In the genomic region with DNA sequence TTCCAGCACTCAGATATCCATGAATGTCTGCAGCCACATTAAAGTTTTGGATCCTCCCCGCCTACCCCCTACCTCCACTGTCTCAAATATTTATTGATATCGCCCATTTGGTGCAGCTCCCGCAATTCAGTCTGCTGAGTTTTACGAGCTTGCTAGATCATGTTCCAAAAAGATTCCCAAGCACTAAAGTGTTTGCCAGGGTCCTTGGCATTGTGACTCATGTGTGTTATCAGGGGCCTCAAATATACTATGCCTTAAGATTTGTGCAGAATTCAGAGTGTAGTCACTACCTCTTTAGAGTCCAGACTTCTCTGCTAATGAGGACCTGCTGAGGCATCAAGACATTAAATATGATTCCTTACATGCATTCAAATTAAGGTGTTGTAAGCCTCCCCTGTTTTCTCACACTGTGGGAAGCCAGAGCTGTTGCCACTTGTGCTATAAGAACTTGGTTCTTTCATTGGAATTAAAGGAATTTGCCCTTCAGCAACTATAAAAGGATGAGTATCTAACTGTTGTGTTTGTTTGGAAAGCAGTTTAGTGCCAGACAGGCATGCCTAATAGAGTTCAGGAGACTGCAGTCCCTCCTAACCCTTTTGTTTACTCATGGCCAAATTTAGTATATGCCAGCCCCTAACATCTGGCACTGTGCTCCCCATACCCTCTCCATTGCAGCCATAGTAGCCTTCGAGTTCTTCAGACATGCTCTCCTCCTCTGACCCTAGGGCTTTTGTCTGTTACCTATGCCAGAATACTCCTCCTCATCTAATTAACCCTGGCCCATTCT, we compare ENCODE assay signal across 1 cellular context.
TF ChIP-seq lines count a peak whose summit lies in the region.

No MANE protein-coding gene starts in this region.

TF ChIP-seq in H1, 55 proteins besides CTCF, POLR2A, EP300 and RAD21 (continued from another document):
- TF ChIP-seq, protein P1, sequence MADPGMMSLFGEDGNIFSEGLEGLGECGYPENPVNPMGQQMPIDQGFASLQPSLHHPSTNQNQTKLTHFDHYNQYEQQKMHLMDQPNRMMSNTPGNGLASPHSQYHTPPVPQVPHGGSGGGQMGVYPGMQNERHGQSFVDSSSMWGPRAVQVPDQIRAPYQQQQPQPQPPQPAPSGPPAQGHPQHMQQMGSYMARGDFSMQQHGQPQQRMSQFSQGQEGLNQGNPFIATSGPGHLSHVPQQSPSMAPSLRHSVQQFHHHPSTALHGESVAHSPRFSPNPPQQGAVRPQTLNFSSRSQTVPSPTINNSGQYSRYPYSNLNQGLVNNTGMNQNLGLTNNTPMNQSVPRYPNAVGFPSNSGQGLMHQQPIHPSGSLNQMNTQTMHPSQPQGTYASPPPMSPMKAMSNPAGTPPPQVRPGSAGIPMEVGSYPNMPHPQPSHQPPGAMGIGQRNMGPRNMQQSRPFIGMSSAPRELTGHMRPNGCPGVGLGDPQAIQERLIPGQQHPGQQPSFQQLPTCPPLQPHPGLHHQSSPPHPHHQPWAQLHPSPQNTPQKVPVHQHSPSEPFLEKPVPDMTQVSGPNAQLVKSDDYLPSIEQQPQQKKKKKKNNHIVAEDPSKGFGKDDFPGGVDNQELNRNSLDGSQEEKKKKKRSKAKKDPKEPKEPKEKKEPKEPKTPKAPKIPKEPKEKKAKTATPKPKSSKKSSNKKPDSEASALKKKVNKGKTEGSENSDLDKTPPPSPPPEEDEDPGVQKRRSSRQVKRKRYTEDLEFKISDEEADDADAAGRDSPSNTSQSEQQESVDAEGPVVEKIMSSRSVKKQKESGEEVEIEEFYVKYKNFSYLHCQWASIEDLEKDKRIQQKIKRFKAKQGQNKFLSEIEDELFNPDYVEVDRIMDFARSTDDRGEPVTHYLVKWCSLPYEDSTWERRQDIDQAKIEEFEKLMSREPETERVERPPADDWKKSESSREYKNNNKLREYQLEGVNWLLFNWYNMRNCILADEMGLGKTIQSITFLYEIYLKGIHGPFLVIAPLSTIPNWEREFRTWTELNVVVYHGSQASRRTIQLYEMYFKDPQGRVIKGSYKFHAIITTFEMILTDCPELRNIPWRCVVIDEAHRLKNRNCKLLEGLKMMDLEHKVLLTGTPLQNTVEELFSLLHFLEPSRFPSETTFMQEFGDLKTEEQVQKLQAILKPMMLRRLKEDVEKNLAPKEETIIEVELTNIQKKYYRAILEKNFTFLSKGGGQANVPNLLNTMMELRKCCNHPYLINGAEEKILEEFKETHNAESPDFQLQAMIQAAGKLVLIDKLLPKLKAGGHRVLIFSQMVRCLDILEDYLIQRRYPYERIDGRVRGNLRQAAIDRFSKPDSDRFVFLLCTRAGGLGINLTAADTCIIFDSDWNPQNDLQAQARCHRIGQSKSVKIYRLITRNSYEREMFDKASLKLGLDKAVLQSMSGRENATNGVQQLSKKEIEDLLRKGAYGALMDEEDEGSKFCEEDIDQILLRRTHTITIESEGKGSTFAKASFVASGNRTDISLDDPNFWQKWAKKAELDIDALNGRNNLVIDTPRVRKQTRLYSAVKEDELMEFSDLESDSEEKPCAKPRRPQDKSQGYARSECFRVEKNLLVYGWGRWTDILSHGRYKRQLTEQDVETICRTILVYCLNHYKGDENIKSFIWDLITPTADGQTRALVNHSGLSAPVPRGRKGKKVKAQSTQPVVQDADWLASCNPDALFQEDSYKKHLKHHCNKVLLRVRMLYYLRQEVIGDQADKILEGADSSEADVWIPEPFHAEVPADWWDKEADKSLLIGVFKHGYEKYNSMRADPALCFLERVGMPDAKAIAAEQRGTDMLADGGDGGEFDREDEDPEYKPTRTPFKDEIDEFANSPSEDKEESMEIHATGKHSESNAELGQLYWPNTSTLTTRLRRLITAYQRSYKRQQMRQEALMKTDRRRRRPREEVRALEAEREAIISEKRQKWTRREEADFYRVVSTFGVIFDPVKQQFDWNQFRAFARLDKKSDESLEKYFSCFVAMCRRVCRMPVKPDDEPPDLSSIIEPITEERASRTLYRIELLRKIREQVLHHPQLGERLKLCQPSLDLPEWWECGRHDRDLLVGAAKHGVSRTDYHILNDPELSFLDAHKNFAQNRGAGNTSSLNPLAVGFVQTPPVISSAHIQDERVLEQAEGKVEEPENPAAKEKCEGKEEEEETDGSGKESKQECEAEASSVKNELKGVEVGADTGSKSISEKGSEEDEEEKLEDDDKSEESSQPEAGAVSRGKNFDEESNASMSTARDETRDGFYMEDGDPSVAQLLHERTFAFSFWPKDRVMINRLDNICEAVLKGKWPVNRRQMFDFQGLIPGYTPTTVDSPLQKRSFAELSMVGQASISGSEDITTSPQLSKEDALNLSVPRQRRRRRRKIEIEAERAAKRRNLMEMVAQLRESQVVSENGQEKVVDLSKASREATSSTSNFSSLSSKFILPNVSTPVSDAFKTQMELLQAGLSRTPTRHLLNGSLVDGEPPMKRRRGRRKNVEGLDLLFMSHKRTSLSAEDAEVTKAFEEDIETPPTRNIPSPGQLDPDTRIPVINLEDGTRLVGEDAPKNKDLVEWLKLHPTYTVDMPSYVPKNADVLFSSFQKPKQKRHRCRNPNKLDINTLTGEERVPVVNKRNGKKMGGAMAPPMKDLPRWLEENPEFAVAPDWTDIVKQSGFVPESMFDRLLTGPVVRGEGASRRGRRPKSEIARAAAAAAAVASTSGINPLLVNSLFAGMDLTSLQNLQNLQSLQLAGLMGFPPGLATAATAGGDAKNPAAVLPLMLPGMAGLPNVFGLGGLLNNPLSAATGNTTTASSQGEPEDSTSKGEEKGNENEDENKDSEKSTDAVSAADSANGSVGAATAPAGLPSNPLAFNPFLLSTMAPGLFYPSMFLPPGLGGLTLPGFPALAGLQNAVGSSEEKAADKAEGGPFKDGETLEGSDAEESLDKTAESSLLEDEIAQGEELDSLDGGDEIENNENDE (IDR thresholded peaks at IDR 0.05; ENCODE audit: insufficient replicate concordance, low read length), result no peak
- TF ChIP-seq RFX5 (IDR thresholded peaks at IDR 0.05; ENCODE audit: borderline replicate concordance, low read depth, low read length) (no peak), KDM4A (IDR thresholded peaks at IDR 0.05; ENCODE audit: low read depth, low read length, severe bottlenecking) (no peak), TCF12 (IDR thresholded peaks at IDR 0.05; ENCODE audit: low read depth, low read length) (no peak), CBX8 (IDR thresholded peaks at IDR 0.05; ENCODE audit: borderline replicate concordance, low read depth, low read length) (no peak), SUZ12 (IDR thresholded peaks at IDR 0.05; ENCODE audit: low read length) (no peak)
- TF ChIP-seq, protein P2, sequence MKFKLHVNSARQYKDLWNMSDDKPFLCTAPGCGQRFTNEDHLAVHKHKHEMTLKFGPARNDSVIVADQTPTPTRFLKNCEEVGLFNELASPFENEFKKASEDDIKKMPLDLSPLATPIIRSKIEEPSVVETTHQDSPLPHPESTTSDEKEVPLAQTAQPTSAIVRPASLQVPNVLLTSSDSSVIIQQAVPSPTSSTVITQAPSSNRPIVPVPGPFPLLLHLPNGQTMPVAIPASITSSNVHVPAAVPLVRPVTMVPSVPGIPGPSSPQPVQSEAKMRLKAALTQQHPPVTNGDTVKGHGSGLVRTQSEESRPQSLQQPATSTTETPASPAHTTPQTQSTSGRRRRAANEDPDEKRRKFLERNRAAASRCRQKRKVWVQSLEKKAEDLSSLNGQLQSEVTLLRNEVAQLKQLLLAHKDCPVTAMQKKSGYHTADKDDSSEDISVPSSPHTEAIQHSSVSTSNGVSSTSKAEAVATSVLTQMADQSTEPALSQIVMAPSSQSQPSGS (IDR thresholded peaks at IDR 0.05; ENCODE audit: low read length), result no peak
- TF ChIP-seq, protein P3, sequence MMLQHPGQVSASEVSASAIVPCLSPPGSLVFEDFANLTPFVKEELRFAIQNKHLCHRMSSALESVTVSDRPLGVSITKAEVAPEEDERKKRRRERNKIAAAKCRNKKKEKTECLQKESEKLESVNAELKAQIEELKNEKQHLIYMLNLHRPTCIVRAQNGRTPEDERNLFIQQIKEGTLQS (IDR thresholded peaks at IDR 0.05; ENCODE audit: insufficient read depth, low read depth, low read length), result no peak
TF ChIP-seq in H1: peak in this region for 0.
